In genomic region chrX:120768681-120769080, GRCh38 we compare ENCODE assay signal across 14 cellular contexts.
DNase-seq lines count a peak whose midpoint lies in the region; ATAC-seq and TF ChIP-seq lines count a peak whose summit lies in the region.
"Had no signal": no experiment of that assay in that cellular context is flagged by ENCODE, and none has a peak within 500 bp of the region (broad histone marks: within the 10 kb centered on the region; RNA-seq: fewer than 3 reads in every experiment).

No MANE protein-coding gene starts in this region.

- no peaks in the 10 kb centered on the region for H3K9me3 ChIP-seq in RWPE2 (ENCODE audit: severe bottlenecking)
- H3K9me3 ChIP-seq in osteoblast (ENCODE audit: low read depth, low read length): no peaks in the 10 kb centered on the region
- no peaks in the 10 kb centered on the region for H3K9me3 ChIP-seq in CD8-positive, alpha-beta T cell (ENCODE audit: low read length)

- H3K36me3 Mint-ChIP-seq in CD8-positive, alpha-beta T cell: no peaks in the 10 kb centered on the region

- no peaks in the 10 kb centered on the region for H3K9me3 Mint-ChIP-seq in CD8-positive, alpha-beta T cell
- H3K9me3 Mint-ChIP-seq: activated CD8-positive, alpha-beta T cell treated with anti-CD3 and anti-CD28 coated beads for 36 hours had no signal

- POLR2A ChIA-PET in CD8-positive, alpha-beta T cell (lab: Charles Lee): no interaction called here

- no peak overlapping the region for H3K4me2 ChIP-seq in osteoblast (ENCODE audit: insufficient read depth, low read length)

- no peak overlapping the region for H3K4me3 Mint-ChIP-seq in CD8-positive, alpha-beta T cell
- H3K4me3 Mint-ChIP-seq: activated CD8-positive, alpha-beta T cell treated with anti-CD3 and anti-CD28 coated beads for 36 hours had no signal

- no peaks in the 10 kb centered on the region for H4K20me1 ChIP-seq in osteoblast (ENCODE audit: insufficient read depth, low read length)

- peak; percentile 65 for ATAC-seq in RWPE2 (ENCODE audit: low read depth)
- ATAC-seq in GM19351 (IDR thresholded peaks at IDR 0.05; ENCODE audit: unreplicated experiment): no peak
- no peak for ATAC-seq in CD8-positive, alpha-beta T cell
- ATAC-seq: activated CD8-positive, alpha-beta T cell treated with anti-CD3 and anti-CD28 coated beads for 36 hours; Panc1 had no signal

- CTCF ChIA-PET in CD8-positive, alpha-beta T cell (lab: Charles Lee): interaction anchor here (1.2 kb wide), 1 partner anchor 270 kb away, joined by 3 read pairs; no protein-coding TSS in a partner anchor

- H3K4me3 ChIP-seq in RWPE2 (ENCODE audit: severe bottlenecking) (no peak overlapping the region), epithelial cell of esophagus (ENCODE audit: low read length) (no peak overlapping the region), osteoblast (ENCODE audit: insufficient read depth, low read length) (no peak overlapping the region)
- H3K4me3 ChIP-seq in CD8-positive, alpha-beta T cell (ENCODE audit: low read depth, low read length): no peak overlapping the region

- H3K27me3 Mint-ChIP-seq in CD8-positive, alpha-beta T cell (ENCODE audit: low read depth): no peaks in the 10 kb centered on the region
- H3K27me3 Mint-ChIP-seq: activated CD8-positive, alpha-beta T cell treated with anti-CD3 and anti-CD28 coated beads for 36 hours had no signal

- H2AFZ ChIP-seq in osteoblast (ENCODE audit: low read length): no peak overlapping the region
- H2AFZ ChIP-seq: parathyroid adenoma had no signal

- H3K36me3 ChIP-seq in RWPE2 (ENCODE audit: low read depth): no peaks in the 10 kb centered on the region
- no peaks in the 10 kb centered on the region for H3K36me3 ChIP-seq in osteoblast (ENCODE audit: insufficient read depth, low read length)
- H3K36me3 ChIP-seq in CD8-positive, alpha-beta T cell (ENCODE audit: insufficient read depth, low read length): no peaks in the 10 kb centered on the region

- no peak overlapping the region for H3K27ac Mint-ChIP-seq in CD8-positive, alpha-beta T cell
- H3K27ac Mint-ChIP-seq: activated CD8-positive, alpha-beta T cell treated with anti-CD3 and anti-CD28 coated beads for 36 hours had no signal

- DNase-seq in H4 (ENCODE audit: low spot score) (peak; percentile 11), RWPE2 (ENCODE audit: low spot score) (no peak), epithelial cell of esophagus (ENCODE audit: low read depth) (peak; percentile 40), osteoblast (ENCODE audit: insufficient read length, low spot score, missing footprints) (peak; percentile 81), inferior parietal cortex (ENCODE audit: extremely low spot score) (no peak), ureter (ENCODE audit: low spot score) (no peak)
- no peak for DNase-seq in CD8-positive, alpha-beta T cell
- DNase-seq: activated CD8-positive, alpha-beta T cell treated with anti-CD3 and anti-CD28 coated beads for 36 hours; left cardiac atrium; stimulated activated CD4-positive, alpha-beta T cell treated with anti-CD3 and anti-CD28 coated beads, Interleukin-12 subunit alpha, Interleukin-12 subunit beta, amount 100 ng/mL, for 4 hours; stimulated activated naive CD4-positive, alpha-beta T cell had no signal

- intact Hi-C loops in CD8-positive, alpha-beta T cell (cut with DNase I, micrococcal nuclease): no loop called here

- no peaks in the 10 kb centered on the region for H3K79me2 ChIP-seq in osteoblast (ENCODE audit: insufficient read depth, low read length)
- H3K79me2 ChIP-seq: parathyroid adenoma had no signal

- H3K27ac ChIP-seq in RWPE2 (ENCODE audit: poor library complexity, severe bottlenecking) (peak overlapping the region; percentile 80), osteoblast (ENCODE audit: low read depth, low read length) (peak overlapping the region; percentile 35)
- no peak overlapping the region for H3K27ac ChIP-seq in CD8-positive, alpha-beta T cell (ENCODE audit: low read depth, low read length)
- H3K27ac ChIP-seq: parathyroid adenoma had no signal

- H3K4me1 ChIP-seq in RWPE2 (ENCODE audit: insufficient read depth, poor library complexity, severe bottlenecking) (peaks cover 16% of the 10 kb centered on the region), osteoblast (ENCODE audit: insufficient read depth, low read length) (peaks cover 7% of the 10 kb centered on the region)
- H3K4me1 ChIP-seq in CD8-positive, alpha-beta T cell (ENCODE audit: insufficient read depth, low read length): no peaks in the 10 kb centered on the region
- H3K4me1 ChIP-seq: parathyroid adenoma had no signal

- H3K27me3 ChIP-seq in RWPE2 (ENCODE audit: insufficient read depth, poor library complexity, severe bottlenecking) (no peaks in the 10 kb centered on the region), osteoblast (ENCODE audit: insufficient read depth, low read length) (no peaks in the 10 kb centered on the region)
- H3K27me3 ChIP-seq in CD8-positive, alpha-beta T cell (ENCODE audit: insufficient read depth, low read length): no peaks in the 10 kb centered on the region

- no peak for TF ChIP-seq CTCF in RWPE2 (IDR thresholded peaks at IDR 0.05; ENCODE audit: poor library complexity, severe bottlenecking)
- no peak for TF ChIP-seq CTCF in epithelial cell of esophagus (IDR thresholded peaks at IDR 0.05; ENCODE audit: insufficient read depth, low read depth, low read length, missing control alignments)
- no peak for TF ChIP-seq CTCF in osteoblast (IDR thresholded peaks at IDR 0.05; ENCODE audit: extremely low read depth, low read depth, low read length)
- no peak for TF ChIP-seq CTCF in CD8-positive, alpha-beta T cell (IDR thresholded peaks at IDR 0.05)

- H3K4me1 Mint-ChIP-seq in CD8-positive, alpha-beta T cell (ENCODE audit: low read depth): peaks cover 2% of the 10 kb centered on the region

Comparison
In these comparisons a context has a peak if more than half of its experiments do, and no peak if none do; other contexts are left out.
1. DNase-seq: peak in H4 (single experiment), epithelial cell of esophagus (single experiment) and osteoblast (single experiment); none in RWPE2 (single experiment), inferior parietal cortex (single experiment), ureter (single experiment) and CD8-positive, alpha-beta T cell (0 of 7).